ENCODE assay signal across 2 cellular contexts in the genomic region with DNA sequence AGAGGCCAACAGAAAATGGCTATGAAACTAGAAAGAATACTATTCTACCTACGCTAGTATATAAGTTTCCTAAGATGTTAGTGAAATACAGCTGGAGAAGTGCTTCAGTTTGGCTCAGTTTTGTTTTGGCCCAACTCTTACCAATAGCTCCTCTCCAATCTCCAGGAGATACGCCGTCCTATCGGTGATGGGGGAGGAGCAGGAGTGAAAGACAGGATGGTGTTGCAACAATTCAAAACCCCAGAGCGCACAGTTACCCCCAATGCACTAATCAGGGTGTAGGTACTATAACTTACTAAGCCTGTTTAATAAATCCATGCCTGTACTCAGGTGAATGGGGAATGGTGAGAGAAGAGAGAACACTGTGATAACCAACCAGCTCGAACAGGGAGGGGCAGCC.
TF ChIP-seq lines count a peak whose summit lies in the region.

No MANE protein-coding gene starts in this region.

TF ChIP-seq in HepG2, 621 proteins besides CTCF, POLR2A, EP300 and RAD21:
- no peak for TF ChIP-seq ZNF605 (CRISPR knock-in tag; IDR thresholded peaks at IDR 0.05)
- TF ChIP-seq CEBPB (IDR thresholded peaks at IDR 0.05; ENCODE audit: borderline replicate concordance, low read depth, low read length) = peak; percentile 19; the same call in 1 of the 2 replicates
- 0 out of 2 replicates have a peak, but pooled peaks have one; percentile 15 for TF ChIP-seq CEBPG (CRISPR knock-in tag; IDR thresholded peaks at IDR 0.05)
- TF ChIP-seq, protein P1, sequence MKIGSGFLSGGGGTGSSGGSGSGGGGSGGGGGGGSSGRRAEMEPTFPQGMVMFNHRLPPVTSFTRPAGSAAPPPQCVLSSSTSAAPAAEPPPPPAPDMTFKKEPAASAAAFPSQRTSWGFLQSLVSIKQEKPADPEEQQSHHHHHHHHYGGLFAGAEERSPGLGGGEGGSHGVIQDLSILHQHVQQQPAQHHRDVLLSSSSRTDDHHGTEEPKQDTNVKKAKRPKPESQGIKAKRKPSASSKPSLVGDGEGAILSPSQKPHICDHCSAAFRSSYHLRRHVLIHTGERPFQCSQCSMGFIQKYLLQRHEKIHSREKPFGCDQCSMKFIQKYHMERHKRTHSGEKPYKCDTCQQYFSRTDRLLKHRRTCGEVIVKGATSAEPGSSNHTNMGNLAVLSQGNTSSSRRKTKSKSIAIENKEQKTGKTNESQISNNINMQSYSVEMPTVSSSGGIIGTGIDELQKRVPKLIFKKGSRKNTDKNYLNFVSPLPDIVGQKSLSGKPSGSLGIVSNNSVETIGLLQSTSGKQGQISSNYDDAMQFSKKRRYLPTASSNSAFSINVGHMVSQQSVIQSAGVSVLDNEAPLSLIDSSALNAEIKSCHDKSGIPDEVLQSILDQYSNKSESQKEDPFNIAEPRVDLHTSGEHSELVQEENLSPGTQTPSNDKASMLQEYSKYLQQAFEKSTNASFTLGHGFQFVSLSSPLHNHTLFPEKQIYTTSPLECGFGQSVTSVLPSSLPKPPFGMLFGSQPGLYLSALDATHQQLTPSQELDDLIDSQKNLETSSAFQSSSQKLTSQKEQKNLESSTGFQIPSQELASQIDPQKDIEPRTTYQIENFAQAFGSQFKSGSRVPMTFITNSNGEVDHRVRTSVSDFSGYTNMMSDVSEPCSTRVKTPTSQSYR (CRISPR knock-in tag; IDR thresholded peaks at IDR 0.05; ENCODE audit: borderline replicate concordance) = peak; percentile 41; the same call in 1 of the 2 replicates

TF ChIP-seq in HEK293T, 16 proteins besides CTCF, POLR2A, EP300 and RAD21:
- TF ChIP-seq SUZ12 (IDR thresholded peaks at IDR 0.05) = no peak
- no peak for TF ChIP-seq LEF1 (IDR thresholded peaks at IDR 0.05; ENCODE audit: borderline replicate concordance)
